In genomic region chr12:6752181-6752930, GRCh38 we compare ENCODE assay signal across 8 cellular contexts. TPM values are rescaled to one million over a fixed set of nuclear protein-coding genes. Genes with fewer than 3 reads are reported as not detected.
DNase-seq lines count a peak whose midpoint lies in the region; TF ChIP-seq lines count a peak whose summit lies in the region.

No MANE protein-coding gene starts in this region.

- 4% methylated on average over 25 of the region's 25 CpGs for WGBS in urinary bladder

- H3K9me3 ChIP-seq in muscle layer of duodenum (ENCODE audit: control insufficient read depth in 1 of 2, low read length in 2 of 2) = no peaks in the 10 kb centered on the region

- H3K9me3 Mint-ChIP-seq in T-helper 2 cell treated with Interferon-gamma antibody and Interleukin-4, amounts not matched to agents 5 μg/mL and 100 μg/mL, for 36 hours = no peaks in the 10 kb centered on the region

- DNase-seq in Daoy (ENCODE audit: low read depth) (peak; percentile 49), HS-27A (ENCODE audit: low read depth) (peak; percentile 14), epithelial cell of esophagus (ENCODE audit: low read depth) (peak; percentile 35), DMS153 treated with DMSO at 0.1 percent for 48 hours (lab: John Stamatoyannopoulos, UW; ENCODE audit: unreplicated experiment) (no peak), NCI-H526 treated with DMSO at 0.1 percent for 48 hours (lab: John Stamatoyannopoulos, UW) (no peak)
- no peak for DNase-seq in T-helper 2 cell treated with Interferon-gamma antibody and Interleukin-4, amounts not matched to agents 5 μg/mL and 100 μg/mL, for 36 hours (ENCODE audit: low spot score)

- peak overlapping the region; percentile 98 for H3K27ac Mint-ChIP-seq in T-helper 2 cell treated with Interferon-gamma antibody and Interleukin-4, amounts not matched to agents 5 μg/mL and 100 μg/mL, for 36 hours

- peak; percentile 36 for TF ChIP-seq CTCF in epithelial cell of esophagus (IDR thresholded peaks at IDR 0.05; ENCODE audit: insufficient read depth, low read depth, low read length, missing control alignments)

- peak overlapping the region; percentile 94 for H3K4me3 Mint-ChIP-seq in T-helper 2 cell treated with Interferon-gamma antibody and Interleukin-4, amounts not matched to agents 5 μg/mL and 100 μg/mL, for 36 hours

- H3K4me3 ChIP-seq in epithelial cell of esophagus (ENCODE audit: low read length) (peak overlapping the region; percentile 87), muscle layer of duodenum (ENCODE audit: low read depth in 1 of 2, low read length in 2 of 2) (peak overlapping the region; percentile 62 to 90), urinary bladder (ENCODE audit: low read depth, low read length) (peak overlapping the region; percentile 73)

- H3K27me3 ChIP-seq in muscle layer of duodenum (ENCODE audit: low read depth, low read length) = no peaks in the 10 kb centered on the region

- H3K4me1 ChIP-seq in muscle layer of duodenum (ENCODE audit: control insufficient read depth in 1 of 2, insufficient read depth in 2 of 2, low read length in 2 of 2) (peaks cover 11 to 16% of the 10 kb centered on the region in 2 donors), urinary bladder (ENCODE audit: insufficient read depth) (no peaks in the 10 kb centered on the region)

- H3K27ac ChIP-seq in muscle layer of duodenum (ENCODE audit: low read length) (peak overlapping the region; percentile 99), urinary bladder (ENCODE audit: low read depth) (peak overlapping the region; percentile 89)

- H3K36me3 ChIP-seq in muscle layer of duodenum (ENCODE audit: control insufficient read depth in 1 of 2, insufficient read depth in 2 of 2, low read length in 2 of 2) (peaks cover 23 to 51% of the 10 kb centered on the region in 2 donors), urinary bladder (ENCODE audit: insufficient read depth) (peaks cover 3% of the 10 kb centered on the region)

- H3K36me3 Mint-ChIP-seq in T-helper 2 cell treated with Interferon-gamma antibody and Interleukin-4, amounts not matched to agents 5 μg/mL and 100 μg/mL, for 36 hours (ENCODE audit: low read depth) = peaks cover 37% of the 10 kb centered on the region

- peaks cover 2% of the 10 kb centered on the region for H3K27me3 Mint-ChIP-seq in T-helper 2 cell treated with Interferon-gamma antibody and Interleukin-4, amounts not matched to agents 5 μg/mL and 100 μg/mL, for 36 hours (ENCODE audit: low read depth)

- H3K4me1 Mint-ChIP-seq in T-helper 2 cell treated with Interferon-gamma antibody and Interleukin-4, amounts not matched to agents 5 μg/mL and 100 μg/mL, for 36 hours (ENCODE audit: low read depth) = peaks cover 27% of the 10 kb centered on the region

RNA-seq across cellular contexts. Expression of gene MLF2, which starts 0.6 kb away (rescaled TPM):
- total RNA-seq in Daoy (2014; rRNA removed; shearing (Covaris generic)) = 226 and 233 TPM in 2 replicates
- total RNA-seq in urinary bladder = 51.0 TPM
- 240 TPM for polyA plus RNA-seq in urinary bladder

RNA-seq across cellular contexts. Expression of gene PTMS, which starts 13.8 kb away (rescaled TPM):
- total RNA-seq in Daoy (2014; rRNA removed; shearing (Covaris generic)) = 196 and 217 TPM in 2 replicates
- 62.4 TPM for total RNA-seq in urinary bladder
- polyA plus RNA-seq in urinary bladder = 619 TPM

RNA-seq across cellular contexts. Expression of gene LAG3, which starts 20.0 kb away (rescaled TPM):
- total RNA-seq in Daoy (2014; rRNA removed; shearing (Covaris generic)) = 0.33 TPM in 1 of 2 replicates, not detected in the other
- 0.21 TPM for total RNA-seq in urinary bladder
- 1.6 TPM for polyA plus RNA-seq in urinary bladder

RNA-seq across cellular contexts. Expression of gene COPS7A, which starts 28.5 kb away (rescaled TPM):
- 88.4 and 96.6 TPM in 2 replicates for total RNA-seq in Daoy (2014; rRNA removed; shearing (Covaris generic))
- total RNA-seq in urinary bladder = 35.6 TPM
- 88.2 TPM for polyA plus RNA-seq in urinary bladder

RNA-seq across cellular contexts. Expression of gene CD4, which starts 37.0 kb away (rescaled TPM):
- total RNA-seq in Daoy (2014; rRNA removed; shearing (Covaris generic)) = not detected in 2 replicates
- total RNA-seq in urinary bladder = 11.5 TPM
- polyA plus RNA-seq in urinary bladder = 21.5 TPM

Comparison
In these comparisons a context has a peak if more than half of its experiments do, and no peak if none do; other contexts are left out.
1. DNase-seq: peak in Daoy (single experiment), HS-27A (single experiment) and epithelial cell of esophagus (single experiment); none in T-helper 2 cell treated with Interferon-gamma antibody and Interleukin-4, amounts not matched to agents 5 μg/mL and 100 μg/mL, for 36 hours (single experiment), DMS153 treated with DMSO at 0.1 percent for 48 hours (single experiment) and NCI-H526 treated with DMSO at 0.1 percent for 48 hours (single experiment).
2. Peak in every context shown above with its lines, with median percentiles within 50 percentile points of each other: H3K4me3 ChIP-seq.